ENCODE assay signal across 10 cellular contexts in the genomic region with DNA sequence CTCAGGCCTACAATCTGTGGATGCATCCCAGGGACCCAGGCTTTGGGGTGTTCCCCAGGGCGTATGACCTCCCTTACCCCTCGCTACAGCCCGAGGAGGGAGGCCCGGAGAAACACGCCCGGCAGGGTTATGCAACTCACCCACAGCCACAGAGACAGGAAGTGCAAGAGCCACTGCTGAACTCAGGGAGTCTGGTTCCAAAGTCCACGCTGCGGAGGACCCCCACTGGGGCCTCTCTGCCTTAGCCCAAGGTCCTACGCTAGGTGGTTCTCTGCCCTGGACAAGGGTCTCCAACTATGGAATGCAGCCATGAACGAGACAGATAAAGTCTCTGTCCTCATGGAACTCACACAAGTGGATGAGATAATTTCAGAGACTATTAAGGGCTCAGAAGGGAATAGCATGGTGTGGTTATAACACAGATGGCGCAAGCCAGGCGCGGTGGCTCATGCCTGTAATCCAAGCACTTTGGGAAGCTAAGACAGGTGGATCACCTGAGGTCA. TPM values are rescaled to one million over a fixed set of nuclear protein-coding genes. Genes with fewer than 3 reads are reported as not detected.
A peak's percentile ranks its signal among the peaks of the same experiment; 100 is the strongest.
DNase-seq lines count a peak whose midpoint lies in the region; ATAC-seq and TF ChIP-seq lines count a peak whose summit lies in the region.
"Had no signal": no experiment of that assay in that cellular context is flagged by ENCODE, and none has a peak within 500 bp of the region (broad histone marks: within the 10 kb centered on the region; RNA-seq: fewer than 3 reads in every experiment).

No MANE protein-coding gene starts in this region.

- H3K27ac ChIP-seq in duodenal mucosa (ENCODE audit: low read depth, low read length) (peak overlapping the region; percentile 27), upper lobe of left lung (peak overlapping the region; percentile 51 to 78 (median 62))
- H3K27ac ChIP-seq: thyroid gland had no signal

- H3K9me3 ChIP-seq in duodenal mucosa (ENCODE audit: control insufficient read depth in 1 of 2, low read length in 2 of 2) (no peaks in the 10 kb centered on the region), mucosa of descending colon (no peaks in the 10 kb centered on the region), upper lobe of left lung (no peaks in the 10 kb centered on the region)
- H3K9me3 ChIP-seq: thyroid gland had no signal

- H3K27ac Mint-ChIP-seq in activated CD8-positive, alpha-beta memory T cell treated with anti-CD3 and anti-CD28 coated beads, Interleukin-2, amount 10 ng/mL, durations not matched to agents 7 days and 5 days: no peak overlapping the region

- H3K36me3 Mint-ChIP-seq in activated CD8-positive, alpha-beta memory T cell treated with anti-CD3 and anti-CD28 coated beads, Interleukin-2, amount 10 ng/mL, durations not matched to agents 7 days and 5 days: no peaks in the 10 kb centered on the region

- H3K4me3 ChIP-seq in duodenal mucosa (ENCODE audit: low read depth in 1 of 2, low read length in 2 of 2): peak overlapping the region in 1 of 2 donors; percentile 36
- H3K4me3 ChIP-seq in mucosa of descending colon: no peak overlapping the region
- no peak overlapping the region for H3K4me3 ChIP-seq in upper lobe of left lung
- H3K4me3 ChIP-seq: thyroid gland had no signal

- intact Hi-C loops in mucosa of descending colon (cut with DNase I, micrococcal nuclease): no loop called here

- TF ChIP-seq EP300 in upper lobe of left lung (IDR thresholded peaks at IDR 0.05): no peak

- ATAC-seq in activated CD8-positive, alpha-beta memory T cell treated with anti-CD3 and anti-CD28 coated beads, Interleukin-2, amount 10 ng/mL, durations not matched to agents 7 days and 5 days: peak; percentile 39
- ATAC-seq in mucosa of descending colon (peak; percentile 86), upper lobe of left lung (ENCODE audit: low FRiP score in 2 of 2) (peak; percentile 54 to 87), GM18870 (IDR thresholded peaks at IDR 0.05; ENCODE audit: unreplicated experiment) (no peak)

- CTCF ChIA-PET in activated CD8-positive, alpha-beta memory T cell treated with anti-CD3 and anti-CD28 coated beads, Interleukin-2, amount 10 ng/mL, durations not matched to agents 7 days and 5 days (lab: Charles Lee): no interaction called here

- no peak for TF ChIP-seq CTCF in mucosa of descending colon (IDR thresholded peaks at IDR 0.05)
- TF ChIP-seq CTCF in upper lobe of left lung (IDR thresholded peaks at IDR 0.05): no peak

- H3K27me3 ChIP-seq in duodenal mucosa (ENCODE audit: control insufficient read depth in 1 of 2, insufficient read depth in 2 of 2, low read length in 2 of 2): no peaks in the 10 kb centered on the region
- H3K27me3 ChIP-seq in upper lobe of left lung: no peaks in the 10 kb centered on the region
- H3K27me3 ChIP-seq: thyroid gland had no signal

- TF ChIP-seq POLR2A in upper lobe of left lung (IDR thresholded peaks at IDR 0.05): peak in 1 of 4 donors; percentile 34

- H3K4me1 ChIP-seq in duodenal mucosa (ENCODE audit: control insufficient read depth in 1 of 2, insufficient read depth in 2 of 2, low read length in 2 of 2) (peaks cover 33 to 38% of the 10 kb centered on the region in 2 donors), mucosa of descending colon (ENCODE audit: low read depth) (peaks cover 9% of the 10 kb centered on the region), upper lobe of left lung (peaks cover 31 to 58% (median 41%) of the 10 kb centered on the region in 4 donors)

- H3K36me3 ChIP-seq in duodenal mucosa (ENCODE audit: control insufficient read depth in 1 of 2, insufficient read depth in 2 of 2, low read length in 2 of 2): peaks cover 0 to 3% of the 10 kb centered on the region in 2 donors
- H3K36me3 ChIP-seq in mucosa of descending colon (ENCODE audit: low read depth): no peaks in the 10 kb centered on the region
- H3K36me3 ChIP-seq in upper lobe of left lung: no peaks in the 10 kb centered on the region
- H3K36me3 ChIP-seq: thyroid gland had no signal

- WGBS in upper lobe of left lung, 2 donors: 39 to 81% methylated on average over 4 to 13 of the region's 13 CpGs

- peak overlapping the region; percentile 21 to 63 for H3K9ac ChIP-seq in duodenal mucosa (ENCODE audit: low read depth in 1 of 2, low read length in 2 of 2)

- peaks cover 8% of the 10 kb centered on the region for H3K4me1 Mint-ChIP-seq in activated CD8-positive, alpha-beta memory T cell treated with anti-CD3 and anti-CD28 coated beads, Interleukin-2, amount 10 ng/mL, durations not matched to agents 7 days and 5 days

- no peaks in the 10 kb centered on the region for H3K9me3 Mint-ChIP-seq in activated CD8-positive, alpha-beta memory T cell treated with anti-CD3 and anti-CD28 coated beads, Interleukin-2, amount 10 ng/mL, durations not matched to agents 7 days and 5 days (ENCODE audit: low read depth)

- DNase-seq in activated CD8-positive, alpha-beta memory T cell treated with anti-CD3 and anti-CD28 coated beads, Interleukin-2, amount 10 ng/mL, durations not matched to agents 7 days and 5 days: peak; percentile 50
- DNase-seq in activated CD8-positive, alpha-beta memory T cell treated with anti-CD3 and anti-CD28 coated beads, Interleukin-2, amount 50 U/mL, for 4 hours: no peak
- peak; percentile 63 to 82 (median 80) for DNase-seq in mucosa of descending colon
- DNase-seq in upper lobe of left lung: peak in 1 of 2 donors; percentile 77
- no peak for DNase-seq in activated CD4-positive, alpha-beta T cell treated with anti-CD3 and anti-CD28 coated beads for 4 hours
- DNase-seq in activated CD4-positive, alpha-beta T cell treated with anti-CD3 and anti-CD28 coated beads for 1 hour: no peak
- DNase-seq: SHP77 had no signal

- no peaks in the 10 kb centered on the region for H3K27me3 Mint-ChIP-seq in activated CD8-positive, alpha-beta memory T cell treated with anti-CD3 and anti-CD28 coated beads, Interleukin-2, amount 10 ng/mL, durations not matched to agents 7 days and 5 days

- no peak overlapping the region for H3K4me3 Mint-ChIP-seq in activated CD8-positive, alpha-beta memory T cell treated with anti-CD3 and anti-CD28 coated beads, Interleukin-2, amount 10 ng/mL, durations not matched to agents 7 days and 5 days

RNA-seq across cellular contexts. Expression of a gene that starts 11.3 kb away (rescaled TPM):
- total RNA-seq in activated CD8-positive, alpha-beta memory T cell treated with anti-CD3 and anti-CD28 coated beads, Interleukin-2, amount 10 ng/mL, durations not matched to agents 7 days and 5 days: 10 to 100 TPM; 12.6 to 17.2 TPM
- total RNA-seq in mucosa of descending colon (10 to 100 TPM; 23.0 to 55.1 (median 31.2) TPM), upper lobe of left lung (10 to 100 TPM; 10.0 to 51.3 (median 22.5) TPM)

Comparison
In these comparisons a context has a peak if more than half of its experiments do, and no peak if none do; other contexts are left out.
1. DNase-seq: peak in activated CD8-positive, alpha-beta memory T cell treated with anti-CD3 and anti-CD28 coated beads, Interleukin-2, amount 10 ng/mL, durations not matched to agents 7 days and 5 days (single experiment) and mucosa of descending colon (3 of 3); none in activated CD8-positive, alpha-beta memory T cell treated with anti-CD3 and anti-CD28 coated beads, Interleukin-2, amount 50 U/mL, for 4 hours (single experiment), activated CD4-positive, alpha-beta T cell treated with anti-CD3 and anti-CD28 coated beads for 4 hours (0 of 2) and activated CD4-positive, alpha-beta T cell treated with anti-CD3 and anti-CD28 coated beads for 1 hour (single experiment).